ENCODE assay signal across 8 cellular contexts in genomic region chr9:2158111-2158610, GRCh38.
DNase-seq lines count a peak whose midpoint lies in the region; ATAC-seq, FAIRE-seq and TF ChIP-seq lines count a peak whose summit lies in the region.

No MANE protein-coding gene starts in this region.

- POLR2A ChIA-PET in BJ (lab: Charles Lee): interaction anchor here (0.7 kb wide), 1 partner anchor 312 kb away, joined by 19 read pairs; no protein-coding TSS in a partner anchor
- POLR2A ChIA-PET in PC-9 (lab: Charles Lee; ENCODE audit: unreplicated experiment): no interaction called here
- POLR2A ChIA-PET in activated naive CD8-positive, alpha-beta T cell treated with anti-CD3 and anti-CD28 coated beads, Interleukin-2, amount 10 ng/mL, durations not matched to agents 7 days and 5 days (lab: Charles Lee): interaction anchor here (0.6 to 0.8 kb wide), 3 partner anchors 10 to 495 kb away, joined by 3 to 6 read pairs (median 5); no protein-coding TSS in a partner anchor

- no peak for TF ChIP-seq CTCF in BJ (IDR thresholded peaks at IDR 0.05; ENCODE audit: insufficient read depth, low read depth, low read length)
- no peak; the same call in 1 of the 2 replicates for TF ChIP-seq CTCF in PC-9 (conservative IDR thresholded peaks at IDR 0.05)
- peak in 3 of 12 donors; percentile 8 to 22 (median 14) for TF ChIP-seq CTCF in heart left ventricle (IDR thresholded peaks at IDR 0.05)
- peak; percentile 34 for TF ChIP-seq CTCF in progenitor cell of endocrine pancreas (IDR thresholded peaks at IDR 0.05; ENCODE audit: unreplicated experiment)

- BruUV-seq in PC-9 (replicated peaks; lab: Mats Ljungman, UMichigan): no TSS peak

- H3K27ac ChIP-seq in PC-9 (no peak overlapping the region), heart left ventricle (peak overlapping the region; percentile 51 to 79 (median 72))

- ATAC-seq in HG03432 (IDR thresholded peaks at IDR 0.05; ENCODE audit: unreplicated experiment) (peak; percentile 61), heart left ventricle (peak; percentile 24 to 61 (median 48))
- ATAC-seq in activated naive CD8-positive, alpha-beta T cell treated with anti-CD3 and anti-CD28 coated beads, Interleukin-2, amount 10 ng/mL, durations not matched to agents 7 days and 5 days (ENCODE audit: low read depth): peak; percentile 71

- CTCF ChIA-PET in BJ (lab: Yijun Ruan, JAX): no interaction called here
- CTCF ChIA-PET in PC-9 (lab: Charles Lee): interaction anchor here (0.6 kb wide), 1 partner anchor 686 kb away, joined by 17 read pairs; the partner anchor contains the start of gene PUM3

- peaks cover 28% of the 10 kb centered on the region for H3K4me1 Mint-ChIP-seq in activated naive CD8-positive, alpha-beta T cell treated with anti-CD3 and anti-CD28 coated beads, Interleukin-2, amount 10 ng/mL, durations not matched to agents 7 days and 5 days
- peaks cover 27% of the 10 kb centered on the region for H3K4me1 Mint-ChIP-seq in progenitor cell of endocrine pancreas (ENCODE audit: low read depth)

- H3K4me1 ChIP-seq in PC-9 (replicated peaks; ENCODE audit: insufficient read depth) (peaks cover 7% of the 10 kb centered on the region; the same call in 1 of the 2 replicates), heart left ventricle (peaks cover 0 to 65% (median 23%) of the 10 kb centered on the region in 12 donors)

- H3K4me3 ChIP-seq in BJ (ENCODE audit: low read depth, low read length) (peak overlapping the region; percentile 44), PC-9 (peak overlapping the region; percentile 65), heart left ventricle (peak overlapping the region; percentile 1 to 71 (median 56))

- H3K27me3 Mint-ChIP-seq in activated naive CD8-positive, alpha-beta T cell treated with anti-CD3 and anti-CD28 coated beads, Interleukin-2, amount 10 ng/mL, durations not matched to agents 7 days and 5 days: no peaks in the 10 kb centered on the region
- H3K27me3 Mint-ChIP-seq in progenitor cell of endocrine pancreas: peaks cover 9% of the 10 kb centered on the region

- peak overlapping the region; percentile 84 for H2AFZ ChIP-seq in PC-9

- no peaks in the 10 kb centered on the region for H3K79me2 ChIP-seq in PC-9 (ENCODE audit: low read depth)

- H3K36me3 ChIP-seq in BJ (ENCODE audit: control insufficient read depth, insufficient read depth, low read length) (peaks cover 2% of the 10 kb centered on the region; the same call in 1 of the 2 replicates), PC-9 (ENCODE audit: low read depth) (no peaks in the 10 kb centered on the region), heart left ventricle (peaks cover 0 to 17% (median 13%) of the 10 kb centered on the region in 9 donors)

- no peaks in the 10 kb centered on the region for H3K27me3 ChIP-seq in BJ (ENCODE audit: control insufficient read depth, insufficient read depth, low read length)
- H3K27me3 ChIP-seq in PC-9 (ENCODE audit: insufficient read depth, low read depth): no peaks in the 10 kb centered on the region
- no peaks in the 10 kb centered on the region for H3K27me3 ChIP-seq in heart left ventricle

- no peaks in the 10 kb centered on the region for H3K9me2 ChIP-seq in PC-9 (ENCODE audit: insufficient read depth)

- H3K4me3 Mint-ChIP-seq in activated naive CD8-positive, alpha-beta T cell treated with anti-CD3 and anti-CD28 coated beads, Interleukin-2, amount 10 ng/mL, durations not matched to agents 7 days and 5 days: peak overlapping the region; percentile 83
- H3K4me3 Mint-ChIP-seq in progenitor cell of endocrine pancreas (ENCODE audit: low read depth): peak overlapping the region; percentile 75

- H3K9me3 ChIP-seq in PC-9 (ENCODE audit: insufficient read depth, low read depth) (no peaks in the 10 kb centered on the region), heart left ventricle (no peaks in the 10 kb centered on the region)

- TF ChIP-seq POLR2A in heart left ventricle (IDR thresholded peaks at IDR 0.05): no peak

- WGBS in heart left ventricle, 4 donors: 0 to 1% (median 1%) methylated on average over 13 of the region's 13 CpGs

- intact Hi-C loops in PC-9 (cut with micrococcal nuclease; ENCODE audit: unreplicated experiment): loop anchor here (1.0 to 5.0 kb wide), 3 partner anchors 69 to 124 kb away; no protein-coding TSS in a partner anchor
- intact Hi-C loops in heart left ventricle (cut with DNase I): loop anchor here in 2 of 10 donors (5.0 to 10.0 kb wide), 2 partner anchors 84 to 467 kb away; partner anchors contain the start of gene VLDLR (in 2 of the 2)

- peak; percentile 95 for FAIRE-seq in GM19239 (lab: Jason Lieb, UNC)

- peak overlapping the region; percentile 86 for H3K4me2 ChIP-seq in PC-9

- no peak for DNase-seq in BJ (ENCODE audit: low read depth)
- no peak for DNase-seq in GM19239 (ENCODE audit: insufficient read length, low spot score)
- peak; percentile 25 to 62 for DNase-seq in PC-9
- DNase-seq in activated naive CD8-positive, alpha-beta T cell treated with anti-CD3 and anti-CD28 coated beads, Interleukin-2, amount 10 ng/mL, durations not matched to agents 7 days and 5 days: no peak
- DNase-seq in heart left ventricle: peak in 3 of 5 donors; percentile 20 to 53 (median 36)
- DNase-seq in progenitor cell of endocrine pancreas (ENCODE audit: low spot score, unreplicated experiment): no peak
- no peak for DNase-seq in DMS 273 (lab: John Stamatoyannopoulos, UW; ENCODE audit: unreplicated experiment)

- H3K27ac Mint-ChIP-seq in activated naive CD8-positive, alpha-beta T cell treated with anti-CD3 and anti-CD28 coated beads, Interleukin-2, amount 10 ng/mL, durations not matched to agents 7 days and 5 days: peak overlapping the region; percentile 83
- peak overlapping the region; percentile 42 for H3K27ac Mint-ChIP-seq in progenitor cell of endocrine pancreas

- no peaks in the 10 kb centered on the region for H4K20me1 ChIP-seq in PC-9 (ENCODE audit: insufficient read depth)

- H3F3A ChIP-seq in PC-9 (ENCODE audit: insufficient read depth, low read depth): no peaks in the 10 kb centered on the region

- H3K9me3 Mint-ChIP-seq in activated naive CD8-positive, alpha-beta T cell treated with anti-CD3 and anti-CD28 coated beads, Interleukin-2, amount 10 ng/mL, durations not matched to agents 7 days and 5 days: no peaks in the 10 kb centered on the region
- no peaks in the 10 kb centered on the region for H3K9me3 Mint-ChIP-seq in progenitor cell of endocrine pancreas (ENCODE audit: low read depth)

- peaks cover 26% of the 10 kb centered on the region for H3K36me3 Mint-ChIP-seq in activated naive CD8-positive, alpha-beta T cell treated with anti-CD3 and anti-CD28 coated beads, Interleukin-2, amount 10 ng/mL, durations not matched to agents 7 days and 5 days
- H3K36me3 Mint-ChIP-seq in progenitor cell of endocrine pancreas (ENCODE audit: insufficient read depth): peaks cover 3% of the 10 kb centered on the region

Comparison
In these comparisons a context has a peak if more than half of its experiments do, and no peak if none do; other contexts are left out.
1. DNase-seq: peak in PC-9 (2 of 2) and heart left ventricle (3 of 5); none in BJ (single experiment), GM19239 (single experiment), activated naive CD8-positive, alpha-beta T cell treated with anti-CD3 and anti-CD28 coated beads, Interleukin-2, amount 10 ng/mL, durations not matched to agents 7 days and 5 days (single experiment), progenitor cell of endocrine pancreas (single experiment) and DMS 273 (single experiment).
2. Peak in every context shown above with its lines, with median percentiles within 50 percentile points of each other: H3K4me3 ChIP-seq and ATAC-seq.